Comparison of ENCODE assay signal across 21 cellular contexts in genomic region chr4:138616775-138617174, GRCh38.
"Had no signal": no experiment of that assay in that cellular context is flagged by ENCODE, and none has a peak within 500 bp of the region (broad histone marks: within the 10 kb centered on the region; RNA-seq: fewer than 3 reads in every experiment).

No MANE protein-coding gene starts in this region.

- ATAC-seq: activated CD4-positive, CD25-positive, alpha-beta regulatory T cell treated with anti-CD3 and anti-CD28 coated beads, Interleukin-2, amount 50 U/mL, for 24 hours; activated CD8-positive, alpha-beta T cell treated with anti-CD3 and anti-CD28 coated beads, Interleukin-2, amount 10 ng/mL, durations not matched to agents 7 days and 5 days; esophagus mucosa; left lung; stimulated activated naive CD8-positive, alpha-beta T cell treated with anti-CD3 and anti-CD28 coated beads, Interleukin-15, Interleukin-2, amounts not matched to agents 100 U/mL and 50 U/mL, for 24 hours had no signal

- DNase-seq: activated CD4-positive, alpha-beta T cell treated with anti-CD3 and anti-CD28 coated beads, Interleukin-2, amount 10 ng/mL, durations not matched to agents 7 days and 5 days; activated CD8-positive, alpha-beta T cell treated with anti-CD3 and anti-CD28 coated beads, Interleukin-2, amount 10 ng/mL, durations not matched to agents 7 days and 5 days; activated naive CD4-positive, alpha-beta T cell treated with Interleukin-2 at 50 U/mL for 16 hours; activated naive CD8-positive, alpha-beta T cell treated with anti-CD3 and anti-CD28 coated beads, Interleukin-2, amount 10 ng/mL, durations not matched to agents 7 days and 5 days; activated T-cell treated with anti-CD3 and anti-CD28 coated beads, Interleukin-2, amount 50 U/mL, for 24 hours; aorta; cerebellar nuclear complex; effector CD4-positive, alpha-beta T cell; kidney; left lung; midbrain; nephron progenitor cell; nucleus accumbens; stimulated activated CD4-positive, alpha-beta T cell treated with anti-CD3 and anti-CD28 coated beads, Interleukin-2, amount 100 ng/mL, for 24 hours; stimulated activated naive CD8-positive, alpha-beta T cell treated with anti-CD3 and anti-CD28 coated beads, Interleukin-15, Interleukin-2, amounts not matched to agents 100 U/mL and 50 U/mL, for 24 hours; T1000; transverse colon; uterus had no signal

- H3K4me3 ChIP-seq: breast epithelium, left lung, transverse colon, uterus had no signal
